14 cellular contexts compared by ENCODE assay signal in genomic region chr15:85496551-85497545, GRCh38.
DNase-seq lines count a peak whose midpoint lies in the region; ATAC-seq, FAIRE-seq and TF ChIP-seq lines count a peak whose summit lies in the region.
"Had no signal": no experiment of that assay in that cellular context is flagged by ENCODE, and none has a peak within 500 bp of the region (broad histone marks: within the 10 kb centered on the region; RNA-seq: fewer than 3 reads in every experiment).

No MANE protein-coding gene starts in this region.

- H3K9me3 Mint-ChIP-seq in CD4-positive, alpha-beta memory T cell = no peaks in the 10 kb centered on the region
- H3K9me3 Mint-ChIP-seq: activated naive CD8-positive, alpha-beta T cell treated with anti-CD3 and anti-CD28 coated beads for 36 hours had no signal

- H3K36me3 Mint-ChIP-seq in CD4-positive, alpha-beta memory T cell = peaks cover 0 to 5% of the 10 kb centered on the region in 2 donors
- H3K36me3 Mint-ChIP-seq: activated naive CD8-positive, alpha-beta T cell treated with anti-CD3 and anti-CD28 coated beads for 36 hours had no signal

- H3K4me1 Mint-ChIP-seq in CD4-positive, alpha-beta memory T cell = peaks cover 70 to 95% (median 81%) of the 10 kb centered on the region in 4 donors

- intact Hi-C loops in CD4-positive, alpha-beta memory T cell (cut with micrococcal nuclease) = no loop called here

- TF ChIP-seq POLR2A in GM12891 (IDR thresholded peaks at IDR 0.05; ENCODE audit: low read depth, low read length) = no peak
- TF ChIP-seq POLR2A in gastroesophageal sphincter (IDR thresholded peaks at IDR 0.05) = no peak

- FAIRE-seq in GM12891 (lab: Jason Lieb, UNC) = peak; percentile 5

- no peaks in the 10 kb centered on the region for H3K36me3 ChIP-seq in CD4-positive, alpha-beta memory T cell (ENCODE audit: insufficient read depth, low read length)
- no peaks in the 10 kb centered on the region for H3K36me3 ChIP-seq in gastroesophageal sphincter
- H3K36me3 ChIP-seq: BLaER1 had no signal

- no peaks in the 10 kb centered on the region for H3K27me3 Mint-ChIP-seq in CD4-positive, alpha-beta memory T cell
- H3K27me3 Mint-ChIP-seq: activated naive CD8-positive, alpha-beta T cell treated with anti-CD3 and anti-CD28 coated beads for 36 hours had no signal

- H3K27ac Mint-ChIP-seq in CD4-positive, alpha-beta memory T cell = peak overlapping the region in 4 of 7 donors; percentile 38 to 72 (median 56)

- no peak for TF ChIP-seq EP300 in gastroesophageal sphincter (IDR thresholded peaks at IDR 0.05)

- no peaks in the 10 kb centered on the region for H3K27me3 ChIP-seq in CD4-positive, alpha-beta memory T cell (ENCODE audit: insufficient read depth, low read length)
- H3K27me3 ChIP-seq in gastroesophageal sphincter = no peaks in the 10 kb centered on the region
- H3K27me3 ChIP-seq: BLaER1 had no signal

- H3K4me1 ChIP-seq in CD4-positive, alpha-beta memory T cell (ENCODE audit: insufficient read depth, low read length) = peaks cover 70% of the 10 kb centered on the region
- peaks cover 32 to 88% (median 58%) of the 10 kb centered on the region in 3 donors for H3K4me1 ChIP-seq in gastroesophageal sphincter

- CTCF ChIA-PET in CD4-positive, alpha-beta memory T cell (lab: Charles Lee; ENCODE audit: partially characterized antibody) = interaction anchor here (1.3 kb wide), 2 partner anchors 8 to 27 kb away, joined by 3 to 5 read pairs; no protein-coding TSS in a partner anchor

- POLR2A ChIA-PET in CD4-positive, alpha-beta memory T cell (lab: Charles Lee; ENCODE audit: partially characterized antibody) = no interaction called here

- H3K4me3 ChIP-seq in CD4-positive, alpha-beta memory T cell (ENCODE audit: low read length in 2 of 2) = no peak overlapping the region
- no peak overlapping the region for H3K4me3 ChIP-seq in gastroesophageal sphincter
- H3K4me3 ChIP-seq: BLaER1, skin epidermis had no signal

- H3K27ac ChIP-seq in CD4-positive, alpha-beta memory T cell (ENCODE audit: low read depth, low read length) = no peak overlapping the region
- H3K27ac ChIP-seq in gastroesophageal sphincter = peak overlapping the region; percentile 9 to 65 (median 52)
- H3K27ac ChIP-seq: BLaER1, skin epidermis had no signal

- ATAC-seq in gastroesophageal sphincter (no peak), HG03280 (IDR thresholded peaks at IDR 0.05; ENCODE audit: unreplicated experiment) (no peak)

- no peaks in the 10 kb centered on the region for H3K9me3 ChIP-seq in CD4-positive, alpha-beta memory T cell (ENCODE audit: control insufficient read depth in 1 of 2, low read length in 2 of 2)
- H3K9me3 ChIP-seq in gastroesophageal sphincter = no peaks in the 10 kb centered on the region
- H3K9me3 ChIP-seq: BLaER1 had no signal

- 37 to 57% methylated on average over 4 of the region's 4 CpGs for WGBS in gastroesophageal sphincter (ENCODE audit: low coverage in 1 of 2), 2 donors

- H3K4me3 Mint-ChIP-seq in CD4-positive, alpha-beta memory T cell = peak overlapping the region in 4 of 8 donors; percentile 20 to 64 (median 24)
- H3K4me3 Mint-ChIP-seq: activated naive CD8-positive, alpha-beta T cell treated with anti-CD3 and anti-CD28 coated beads for 36 hours had no signal

- TF ChIP-seq CTCF in gastroesophageal sphincter (IDR thresholded peaks at IDR 0.05) = no peak

- DNase-seq in CD4-positive, alpha-beta memory T cell = no peak
- DNase-seq in GM12891 (ENCODE audit: insufficient read length, low spot score) = no peak
- peak; percentile 95 for DNase-seq in NCI-H526 treated with DMSO at 0.1 percent for 48 hours (lab: John Stamatoyannopoulos, UW)
- no peak for DNase-seq in SW480 (ENCODE audit: low spot score)
- no peak for DNase-seq in inferior parietal cortex (ENCODE audit: extremely low spot score)
- DNase-seq in dermis blood vessel endothelial cell = no peak
- DNase-seq: activated naive CD8-positive, alpha-beta T cell treated with anti-CD3 and anti-CD28 coated beads for 36 hours; cerebellar nuclear complex; GF-D8; NCI-H226 had no signal

TF ChIP-seq in GM12891, 5 proteins besides CTCF, POLR2A, EP300 and RAD21:
- TF ChIP-seq POLR2AphosphoS5 (IDR thresholded peaks at IDR 0.05; ENCODE audit: low read depth, low read length) = no peak
- no peak for TF ChIP-seq PAX5 (IDR thresholded peaks at IDR 0.05; ENCODE audit: insufficient read depth, low read length, severe bottlenecking)
- TF ChIP-seq POU2F2 (IDR thresholded peaks at IDR 0.05; ENCODE audit: low read depth, low read length) = no peak
- no peak for TF ChIP-seq SPI1 (IDR thresholded peaks at IDR 0.05; ENCODE audit: low read depth, low read length)
- TF ChIP-seq TAF1 (IDR thresholded peaks at IDR 0.05; ENCODE audit: low read depth, low read length) = no peak
